In genomic region chr4:72305620-72306019, GRCh38 we compare ENCODE assay signal across 6 cellular contexts.
"Had no signal": no experiment of that assay in that cellular context is flagged by ENCODE, and none has a peak within 500 bp of the region (broad histone marks: within the 10 kb centered on the region; RNA-seq: fewer than 3 reads in every experiment).

No MANE protein-coding gene starts in this region.

- H3K4me3 ChIP-seq: GM12878 had no signal

- DNase-seq: GDM1, GF-D8 had no signal

- ATAC-seq: GM12878 had no signal

- FAIRE-seq: GM12878, GM12892, GM18507, GM19239 had no signal
